In genomic region chr4:8037150-8037769, GRCh38 we compare ENCODE assay signal across 21 cellular contexts.
DNase-seq lines count a peak whose midpoint lies in the region; ATAC-seq and TF ChIP-seq lines count a peak whose summit lies in the region.
"Had no signal": no experiment of that assay in that cellular context is flagged by ENCODE, and none has a peak within 500 bp of the region (broad histone marks: within the 10 kb centered on the region; RNA-seq: fewer than 3 reads in every experiment).

No MANE protein-coding gene starts in this region.

- DNase-seq in Right ventricle myocardium inferior (ENCODE audit: missing footprints), result peak; percentile 33
- DNase-seq in Right ventricle myocardium superior, result no peak
- no peak for DNase-seq in neural progenitor cell (ENCODE audit: low spot score)
- DNase-seq in DMS153 treated with DMSO at 0.1 percent for 48 hours (lab: John Stamatoyannopoulos, UW; ENCODE audit: unreplicated experiment), result no peak
- no peak for DNase-seq in type B pancreatic cell (ENCODE audit: extremely low spot score, unreplicated experiment)
- DNase-seq in NCI-H1417 treated with DMSO at 0.1 percent for 48 hours (lab: John Stamatoyannopoulos, UW), result no peak
- DNase-seq: DMS79 treated with DMSO at 0.1 percent for 48 hours; H7; HFFc6; KBM-7; MM.1S; NCI-H1092; NCI-H1436 treated with DMSO at 0.1 percent for 48 hours; NCI-H1930; NCI-H226; NCI-H510A treated with DMSO at 0.1 percent for 48 hours; NCI-H774; NK-92 treated with Interleukin-12 subunit alpha and Interleukin-12 subunit beta, amount 100 ng/mL, for 24 hours had no signal

- H3K4me3 ChIP-seq in neural progenitor cell, result no peak overlapping the region

- H3K4me1 Mint-ChIP-seq in brain, result peaks cover 49% of the 10 kb centered on the region
- H3K4me1 Mint-ChIP-seq in neural progenitor cell, result peaks cover 24% of the 10 kb centered on the region
- H3K4me1 Mint-ChIP-seq in type B pancreatic cell (ENCODE audit: unreplicated experiment), result peaks cover 18% of the 10 kb centered on the region

- H3K27ac ChIP-seq in neural progenitor cell, result no peak overlapping the region
- H3K27ac ChIP-seq: RWPE1 had no signal

- H3K36me3 Mint-ChIP-seq in brain, result peaks cover 4% of the 10 kb centered on the region
- no peaks in the 10 kb centered on the region for H3K36me3 Mint-ChIP-seq in neural progenitor cell
- H3K36me3 Mint-ChIP-seq in type B pancreatic cell, result no peaks in the 10 kb centered on the region

- peaks cover 7% of the 10 kb centered on the region for H3K27me3 Mint-ChIP-seq in brain
- peaks cover 16% of the 10 kb centered on the region for H3K27me3 Mint-ChIP-seq in neural progenitor cell (ENCODE audit: insufficient read depth, low read depth)
- peaks cover 3% of the 10 kb centered on the region for H3K27me3 Mint-ChIP-seq in type B pancreatic cell

- H3K9me3 ChIP-seq in neural progenitor cell (ENCODE audit: low read depth), result no peaks in the 10 kb centered on the region

- H3K27me3 ChIP-seq in neural progenitor cell, result no peaks in the 10 kb centered on the region

- H3F3A ChIP-seq in neural progenitor cell (ENCODE audit: low read depth), result no peaks in the 10 kb centered on the region

- no peak overlapping the region for H3K4me2 ChIP-seq in neural progenitor cell

- peaks cover 10% of the 10 kb centered on the region for H3K4me1 ChIP-seq in neural progenitor cell

- H3K9me3 Mint-ChIP-seq in brain, result peaks cover 0 to 2% (median 0%) of the 10 kb centered on the region in 5 experiments
- no peaks in the 10 kb centered on the region for H3K9me3 Mint-ChIP-seq in neural progenitor cell
- H3K9me3 Mint-ChIP-seq in type B pancreatic cell, result no peaks in the 10 kb centered on the region
- H3K9me3 Mint-ChIP-seq: HFFc6 had no signal

- TF ChIP-seq CTCF in brain (conservative IDR thresholded peaks at IDR 0.05), result no peak
- no peak for TF ChIP-seq CTCF in neural progenitor cell (IDR thresholded peaks at IDR 0.05)
- TF ChIP-seq CTCF in type B pancreatic cell (conservative IDR thresholded peaks at IDR 0.05), result no peak

- no peak overlapping the region for H3K9ac ChIP-seq in neural progenitor cell

- ATAC-seq in Right ventricle myocardium inferior (no peak), Right ventricle myocardium superior (ENCODE audit: poor library complexity) (no peak)
- ATAC-seq: SK-N-SH treated with all-trans-retinoic acid at 6 μM for 48 hours had no signal

- peak overlapping the region in 1 of 5 experiments; percentile 27 for H3K4me3 Mint-ChIP-seq in brain
- H3K4me3 Mint-ChIP-seq in neural progenitor cell, result peak overlapping the region; percentile 4
- no peak overlapping the region for H3K4me3 Mint-ChIP-seq in type B pancreatic cell
- H3K4me3 Mint-ChIP-seq: HFFc6 had no signal

- H2AFZ ChIP-seq in neural progenitor cell (replicated peaks), result no peak overlapping the region

- no peaks in the 10 kb centered on the region for H4K20me1 ChIP-seq in neural progenitor cell (ENCODE audit: low read depth)

- H3K27ac Mint-ChIP-seq in brain (peak overlapping the region; percentile 4 to 87 (median 49)), neural progenitor cell (peak overlapping the region; percentile 71), type B pancreatic cell (no peak overlapping the region)
- H3K27ac Mint-ChIP-seq: HFFc6 had no signal

- intact Hi-C loops in Right ventricle myocardium inferior (cut with DNase I) (no loop called here), Right ventricle myocardium superior (cut with DNase I) (no loop called here)

- H3K36me3 ChIP-seq in neural progenitor cell, result no peaks in the 10 kb centered on the region

- no peaks in the 10 kb centered on the region for H3K79me2 ChIP-seq in neural progenitor cell (ENCODE audit: low read depth)
